Comparison of ENCODE assay signal across 38 cellular contexts in the genomic region with DNA sequence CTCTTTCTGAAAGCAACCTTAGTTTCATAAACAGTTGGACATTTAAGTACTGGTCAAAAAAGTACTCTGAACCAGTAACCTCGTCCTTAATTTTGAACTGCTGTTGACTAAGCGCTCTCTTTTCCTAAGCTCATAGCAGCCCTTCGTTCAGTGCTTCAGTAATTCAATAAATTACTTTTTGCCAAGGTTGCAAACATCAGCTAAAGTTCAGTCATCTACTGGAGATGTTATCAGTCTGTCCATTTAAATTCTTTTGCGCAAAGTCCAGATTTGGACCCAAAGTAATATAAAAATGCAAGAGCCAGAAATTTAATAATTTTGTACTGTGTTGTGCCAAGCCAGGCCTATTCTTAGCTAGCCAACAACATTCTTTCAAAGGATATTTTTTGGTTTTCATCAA. TPM values are rescaled to one million over a fixed set of nuclear protein-coding genes. Genes with fewer than 3 reads are reported as not detected.
"Had no signal": no experiment of that assay in that cellular context is flagged by ENCODE, and none has a peak within 500 bp of the region (broad histone marks: within the 10 kb centered on the region; RNA-seq: fewer than 3 reads in every experiment).

No MANE protein-coding gene starts in this region.

- H3K4me3 ChIP-seq: MG63 had no signal

- H3K4me2 ChIP-seq: KMS-11 had no signal

- H3K36me3 ChIP-seq: MG63 had no signal

- H3K9me3 ChIP-seq: MG63 had no signal

- H3K27me3 ChIP-seq: MG63 had no signal

- H3K27ac ChIP-seq: KMS-11 had no signal

- H3K9ac ChIP-seq: KMS-11 had no signal

- DNase-seq: Karpas-422, Kasumi-1, KG1, MG63, MM.1S, MV-4-11, NCI-H1048, NCI-H1092, NCI-H1092 treated with DMSO at 0.1 percent for 48 hours, NCI-H1105, NCI-H1105 treated with DMSO at 0.1 percent for 48 hours, NCI-H1417, NCI-H1417 treated with DMSO at 0.1 percent for 48 hours, NCI-H1436, NCI-H1436 treated with DMSO at 0.1 percent for 48 hours, NCI-H146, NCI-H1694, NCI-H187, NCI-H187 treated with DMSO at 0.1 percent for 48 hours, NCI-H1930, NCI-H2029, NCI-H2029 treated with DMSO at 0.1 percent for 48 hours, NCI-H2081, NCI-H2081 treated with DMSO at 0.1 percent for 48 hours, NCI-H2107, NCI-H2171, NCI-H2171 treated with DMSO at 0.1 percent for 48 hours, NCI-H2227 treated with DMSO at 0.1 percent for 48 hours, NCI-H226, NCI-H345, NCI-H446, NCI-H446 treated with DMSO at 0.1 percent for 48 hours, NCI-H510A had no signal

RNA-seq across cellular contexts. Expression of a gene that starts 22.6 kb away (rescaled TPM):
- total RNA-seq: LHCN-M2, M059J, MCF 10A, NCI-H460 had no signal
